Comparison of ENCODE assay signal across 2 cellular contexts in genomic region chr17:59693582-59693981, GRCh38.
A peak's percentile ranks its signal among the peaks of the same experiment; 100 is the strongest.
TF ChIP-seq lines count a peak whose summit lies in the region.

No MANE protein-coding gene starts in this region.

TF ChIP-seq in HCT116, 20 proteins besides CTCF, POLR2A, EP300 and RAD21:
- TF ChIP-seq JUND (IDR thresholded peaks at IDR 0.05), result no peak
- 0 out of 2 replicates have a peak, but pooled peaks have one; percentile 2 for TF ChIP-seq POLR2AphosphoS5 (IDR thresholded peaks at IDR 0.05; ENCODE audit: low read depth, low read length)
- TF ChIP-seq REST (IDR thresholded peaks at IDR 0.05; ENCODE audit: low read depth), result no peak
- no peak for TF ChIP-seq CEBPB (IDR thresholded peaks at IDR 0.05; ENCODE audit: low read depth)

TF ChIP-seq in K562, 482 proteins besides CTCF, POLR2A, EP300 and RAD21:
- TF ChIP-seq POLR2G (IDR thresholded peaks at IDR 0.05; ENCODE audit: low read depth, low read length), result 0 out of 2 replicates have a peak, but pooled peaks have one; percentile 15
- no peak for TF ChIP-seq ZNF668 (CRISPR knock-in tag; IDR thresholded peaks at IDR 0.05)
- no peak for TF ChIP-seq RFX1 (IDR thresholded peaks at IDR 0.05)
- no peak for TF ChIP-seq CBX1 (IDR thresholded peaks at IDR 0.05; ENCODE audit: low read depth)
- no peak for TF ChIP-seq TRIM24 (IDR thresholded peaks at IDR 0.05)
- TF ChIP-seq SIRT6 (IDR thresholded peaks at IDR 0.05; ENCODE audit: low read depth, low read length), result peak; percentile 34
